ENCODE assay signal across 15 cellular contexts in the genomic region with DNA sequence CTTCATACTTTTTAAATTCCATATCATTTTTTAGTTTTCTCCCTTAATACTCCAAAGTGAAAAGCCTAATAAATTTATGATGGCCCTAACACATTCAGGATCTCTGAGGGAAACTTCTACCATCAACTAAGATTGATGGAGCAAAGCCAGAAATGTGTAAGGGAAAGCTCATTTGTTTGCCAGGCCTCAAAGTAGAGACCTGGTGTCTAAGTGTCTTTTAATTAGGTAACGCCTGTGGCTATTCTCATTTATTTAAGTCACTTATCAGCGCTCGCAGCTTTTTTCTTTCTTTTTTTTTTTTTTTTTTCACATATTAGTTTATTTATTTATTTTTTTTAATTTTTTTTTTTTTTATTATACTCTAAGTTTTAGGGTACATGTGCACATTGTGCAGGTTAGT.
"Had no signal": no experiment of that assay in that cellular context is flagged by ENCODE, and none has a peak within 500 bp of the region (broad histone marks: within the 10 kb centered on the region; RNA-seq: fewer than 3 reads in every experiment).

No MANE protein-coding gene starts in this region.

- H3K27ac ChIP-seq: esophagus muscularis mucosa, foreskin keratinocyte, gastroesophageal sphincter, heart left ventricle, left lung, lower lobe of right lung had no signal

- H3K4me3 ChIP-seq: esophagus muscularis mucosa, gastroesophageal sphincter, heart left ventricle, left lung, lower lobe of right lung, mucosa of descending colon had no signal

- H3K9me3 ChIP-seq: left lung, lower lobe of right lung, mucosa of descending colon had no signal

- H3K4me1 ChIP-seq: esophagus muscularis mucosa, foreskin keratinocyte, gastroesophageal sphincter, heart left ventricle, left lung, lower lobe of right lung had no signal

- H3K36me3 ChIP-seq: esophagus muscularis mucosa, gastroesophageal sphincter, heart left ventricle, left lung, lower lobe of right lung had no signal

- DNase-seq: cortex of kidney; effector memory CD4-positive, alpha-beta T cell; foreskin keratinocyte; heart left ventricle; hippocampal formation; left cardiac atrium; left lung; left ventricle myocardium superior; lower lobe of right lung; mesenchymal stem cell; mucosa of descending colon; naive B cell; naive thymus-derived CD8-positive, alpha-beta T cell had no signal
